8 cellular contexts compared by ENCODE assay signal in the genomic region with DNA sequence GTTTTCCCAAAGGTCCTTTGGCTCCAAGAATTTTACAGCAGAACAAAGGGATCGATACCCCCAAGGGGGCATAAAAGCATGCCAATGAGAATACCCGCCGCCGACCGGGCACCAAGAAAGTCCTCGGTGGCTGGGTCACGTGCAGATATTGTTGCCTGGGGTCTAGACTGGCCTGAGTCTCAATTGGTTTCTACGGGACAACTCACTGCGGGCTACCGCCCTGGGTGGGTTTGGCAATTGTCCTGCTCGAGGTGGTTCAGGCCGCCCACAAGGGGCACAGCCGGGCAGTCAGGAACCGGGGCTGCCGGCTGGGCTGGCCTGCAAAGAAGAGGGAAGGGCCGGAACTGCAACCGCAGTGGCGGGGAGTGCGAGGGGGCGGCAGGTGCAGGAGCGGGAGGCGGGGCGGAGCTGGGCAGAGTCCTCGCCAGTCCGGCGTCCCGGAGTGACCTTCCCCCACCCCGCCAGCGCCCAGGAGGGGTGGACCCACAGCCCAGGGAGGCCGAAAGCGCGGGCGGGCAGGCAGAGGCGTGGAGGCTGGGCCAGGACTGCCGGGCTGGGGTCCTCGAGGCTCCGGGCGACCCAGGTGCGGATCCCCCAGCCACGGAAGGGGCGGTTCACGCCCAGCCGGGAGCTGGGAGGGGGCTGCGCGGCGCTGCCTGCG. TPM values are rescaled to one million over a fixed set of nuclear protein-coding genes. Genes with fewer than 3 reads are reported as not detected.
A peak's percentile ranks its signal among the peaks of the same experiment; 100 is the strongest.
DNase-seq lines count a peak whose midpoint lies in the region; ATAC-seq and TF ChIP-seq lines count a peak whose summit lies in the region.

No MANE protein-coding gene starts in this region.

- 16% methylated on average over 20 of the region's 47 CpGs for WGBS in hepatocyte (ENCODE audit: low lambda C conversion rate, missing lambda C conversion rate)

- H3K27me3 ChIP-seq in DND-41 (ENCODE audit: insufficient read depth, low read length, poor library complexity) (peaks cover 32% of the 10 kb centered on the region), PC-9 (ENCODE audit: insufficient read depth, low read depth) (no peaks in the 10 kb centered on the region), hepatocyte (no peaks in the 10 kb centered on the region)

- H3K9me3 ChIP-seq in DND-41 (ENCODE audit: insufficient read depth, low read length, severe bottlenecking) (no peaks in the 10 kb centered on the region), PC-9 (ENCODE audit: insufficient read depth, low read depth) (no peaks in the 10 kb centered on the region), hepatocyte (ENCODE audit: low read depth) (no peaks in the 10 kb centered on the region)

- H3K4me1 ChIP-seq in DND-41 (ENCODE audit: insufficient read depth, low read length) (peaks cover 47% of the 10 kb centered on the region), PC-9 (replicated peaks; ENCODE audit: insufficient read depth) (peaks cover 41% of the 10 kb centered on the region), hepatocyte (ENCODE audit: insufficient read depth) (peaks cover 18% of the 10 kb centered on the region)

- ATAC-seq in DND-41 (ENCODE audit: insufficient read depth, low read depth) = peak; percentile 18
- peak; percentile 33 for ATAC-seq in GM19467 (IDR thresholded peaks at IDR 0.05; ENCODE audit: unreplicated experiment)
- peak; percentile 14 for ATAC-seq in HG03521 (IDR thresholded peaks at IDR 0.05; ENCODE audit: unreplicated experiment)

- H3K4me3 ChIP-seq in DND-41 (ENCODE audit: low read depth in 1 of 2, low read length in 2 of 2) (peak overlapping the region; percentile 56 to 76), PC-9 (peak overlapping the region; percentile 99; the same call in 1 of the 2 replicates), hepatocyte (peak overlapping the region; percentile 28)

- intact Hi-C loops in PC-9 (cut with micrococcal nuclease; ENCODE audit: unreplicated experiment) = loop anchor here (1.0 to 10.0 kb wide), 6 partner anchors 45 to 803 kb away; a partner anchor contains a TSS

- H3K36me3 ChIP-seq in DND-41 (ENCODE audit: insufficient read depth, low read length) (no peaks in the 10 kb centered on the region), PC-9 (ENCODE audit: low read depth) (no peaks in the 10 kb centered on the region), hepatocyte (replicated peaks; ENCODE audit: insufficient read depth, low read depth) (no peaks in the 10 kb centered on the region)

- peak overlapping the region; percentile 41; the same call in 1 of the 2 replicates for H3K27ac ChIP-seq in DND-41 (ENCODE audit: low read length)
- H3K27ac ChIP-seq in PC-9 = peak overlapping the region; percentile 49
- H3K27ac ChIP-seq in hepatocyte = peak overlapping the region; percentile 95

- peak overlapping the region; percentile 84 for H2AFZ ChIP-seq in DND-41 (ENCODE audit: low read depth, low read length)
- peak overlapping the region; percentile 74; the same call in 1 of the 2 replicates for H2AFZ ChIP-seq in PC-9
- H2AFZ ChIP-seq in hepatocyte = peak overlapping the region; percentile 35

- peak overlapping the region; percentile 84 for H3K4me2 ChIP-seq in DND-41 (ENCODE audit: insufficient read depth, low read length)
- H3K4me2 ChIP-seq in PC-9 = peak overlapping the region; percentile 84
- H3K4me2 ChIP-seq in hepatocyte = peak overlapping the region; percentile 74

- TF ChIP-seq CTCF in DND-41 (IDR thresholded peaks at IDR 0.05; ENCODE audit: borderline replicate concordance, extremely low read depth, low read length, poor library complexity, severe bottlenecking) (no peak), PC-9 (conservative IDR thresholded peaks at IDR 0.05) (no peak), hepatocyte (IDR thresholded peaks at IDR 0.05; ENCODE audit: poor library complexity) (peak; percentile 18)

- H4K20me1 ChIP-seq in DND-41 (ENCODE audit: insufficient read depth, low read length) (no peaks in the 10 kb centered on the region), PC-9 (ENCODE audit: insufficient read depth) (no peaks in the 10 kb centered on the region), hepatocyte (ENCODE audit: insufficient read depth, poor library complexity, severe bottlenecking) (no peaks in the 10 kb centered on the region)

- CTCF ChIA-PET in PC-9 (lab: Charles Lee) = interaction anchor here (0.7 kb wide), 1 partner anchor 198 kb away, joined by 3 read pairs; no protein-coding TSS in a partner anchor

- no TSS peak for BruUV-seq in PC-9 (replicated peaks; lab: Mats Ljungman, UMichigan)

- H3K79me2 ChIP-seq in DND-41 (ENCODE audit: insufficient read depth, low read length) (peaks cover 15% of the 10 kb centered on the region), PC-9 (ENCODE audit: low read depth) (peaks cover 41% of the 10 kb centered on the region), hepatocyte (peaks cover 36% of the 10 kb centered on the region)

- H3K9ac ChIP-seq in DND-41 (ENCODE audit: low read depth, low read length) = peak overlapping the region; percentile 79

- no peaks in the 10 kb centered on the region for H3K9me2 ChIP-seq in PC-9 (ENCODE audit: insufficient read depth)
- no peaks in the 10 kb centered on the region for H3K9me2 ChIP-seq in hepatocyte (replicated peaks; ENCODE audit: insufficient read depth)

- POLR2A ChIA-PET in PC-9 (lab: Charles Lee; ENCODE audit: unreplicated experiment) = interaction anchor here (0.6 to 0.8 kb wide), 5 partner anchors 10 to 469 kb away, joined by 3 to 5 read pairs (median 3); no protein-coding TSS in a partner anchor

- peaks cover 25% of the 10 kb centered on the region for H3F3A ChIP-seq in PC-9 (ENCODE audit: insufficient read depth, low read depth)

- DNase-seq in DND-41 (peak; percentile 48), PC-9 (peak; percentile 83 to 97), anterior cingulate cortex (lab: John Stamatoyannopoulos, UW) (peak in 49 of 58 donors; percentile 44 to 89 (median 74)), hepatocyte (ENCODE audit: low spot score) (peak; percentile 94), putamen (ENCODE audit: low spot score) (peak; percentile 87), inferior parietal cortex (ENCODE audit: extremely low spot score) (no peak)

RNA-seq across cellular contexts. Expression of a gene that starts 0.9 kb away (rescaled TPM):
- total RNA-seq in PC-9 (2021) = 110 and 113 TPM in 2 replicates
- total RNA-seq in hepatocyte = 362 and 379 TPM in 2 replicates
- polyA plus RNA-seq in hepatocyte = 123 and 128 TPM in 2 replicates

Comparison
In these comparisons a context has a peak if more than half of its experiments do, and no peak if none do; other contexts are left out.
1. H3K27ac ChIP-seq: peak in every context shown above with its lines; median percentile 95 in hepatocyte; 49 in PC-9; 41 in DND-41.
2. H3K4me3 ChIP-seq: peak in every context shown above with its lines; median percentile 99 in PC-9; 66 in DND-41; 28 in hepatocyte.